Comparison of ENCODE assay signal across 8 cellular contexts in genomic region chr5:139711852-139712171, GRCh38.
A peak's percentile ranks its signal among the peaks of the same experiment; 100 is the strongest.
DNase-seq lines count a peak whose midpoint lies in the region; ATAC-seq and TF ChIP-seq lines count a peak whose summit lies in the region.

No MANE protein-coding gene starts in this region.

- TF ChIP-seq CTCF in GM12875 (IDR thresholded peaks at IDR 0.05; ENCODE audit: borderline replicate concordance, insufficient read depth, low read depth, low read length) (no peak), esophagus squamous epithelium (IDR thresholded peaks at IDR 0.05) (no peak)

- no peak for TF ChIP-seq POLR2A in esophagus squamous epithelium (IDR thresholded peaks at IDR 0.05)

- DNase-seq in OCI-M1 (lab: John Stamatoyannopoulos, UW) (peak; percentile 34), esophagus squamous epithelium (lab: John Stamatoyannopoulos, UW) (no peak), H4 (ENCODE audit: low spot score) (no peak), SK-N-DZ (ENCODE audit: low spot score) (no peak), NCI-H774 (lab: John Stamatoyannopoulos, UW) (no peak)

- ATAC-seq in HG03439 (IDR thresholded peaks at IDR 0.05; ENCODE audit: unreplicated experiment), result no peak

- H3K36me3 ChIP-seq in esophagus squamous epithelium, result no peaks in the 10 kb centered on the region
- no peaks in the 10 kb centered on the region for H3K36me3 ChIP-seq in rectal smooth muscle tissue (ENCODE audit: control insufficient read depth, insufficient read depth, low read length)

- no peak overlapping the region for H3K9ac ChIP-seq in rectal smooth muscle tissue (ENCODE audit: low read length)

- 12% methylated on average over 6 of the region's 19 CpGs; no CpG with 5 or more reads in 1 of the 2 donors for WGBS in esophagus squamous epithelium, 2 donors

- peaks cover 28 to 40% (median 29%) of the 10 kb centered on the region in 3 donors for H3K4me1 ChIP-seq in esophagus squamous epithelium
- peaks cover 6% of the 10 kb centered on the region for H3K4me1 ChIP-seq in rectal smooth muscle tissue (ENCODE audit: control insufficient read depth, insufficient read depth, low read length)

- peaks cover 0 to 37% (median 4%) of the 10 kb centered on the region in 4 donors for H3K27me3 ChIP-seq in esophagus squamous epithelium
- peaks cover 3% of the 10 kb centered on the region for H3K27me3 ChIP-seq in rectal smooth muscle tissue (ENCODE audit: control insufficient read depth, insufficient read depth, low read length)

- peak overlapping the region; percentile 47 for H3K4me3 ChIP-seq in GM12875 (ENCODE audit: low read depth, low read length)
- H3K4me3 ChIP-seq in esophagus squamous epithelium, result peak overlapping the region in 3 of 4 donors; percentile 40 to 73 (median 56)
- H3K4me3 ChIP-seq in rectal smooth muscle tissue (ENCODE audit: low read length), result peak overlapping the region; percentile 64

- H3K9me3 ChIP-seq in esophagus squamous epithelium, result peaks cover 0 to 5% (median 0%) of the 10 kb centered on the region in 3 donors

- H3K27ac ChIP-seq in esophagus squamous epithelium, result peak overlapping the region in 1 of 4 donors; percentile 67
- no peak overlapping the region for H3K27ac ChIP-seq in rectal smooth muscle tissue (ENCODE audit: low read depth, low read length)

- intact Hi-C loops in esophagus squamous epithelium (cut with DNase I), result no loop called here
